Comparison of ENCODE assay signal across 1 cellular context in the genomic region with DNA sequence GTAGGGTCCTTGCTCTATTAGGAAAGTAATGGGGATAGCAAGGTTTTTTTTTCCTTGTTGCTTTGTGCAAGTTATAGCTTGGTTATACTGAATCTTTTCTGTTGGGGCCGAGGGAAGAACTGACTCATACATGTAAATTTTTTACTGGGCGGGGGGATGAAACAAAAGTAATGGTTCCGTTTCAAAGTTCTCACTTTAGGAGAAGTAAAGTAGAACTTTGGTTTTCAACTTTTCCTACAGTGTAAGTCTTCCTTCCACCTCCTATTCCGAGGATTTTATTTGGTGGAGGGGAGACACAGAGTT.
TF ChIP-seq lines count a peak whose summit lies in the region.

No MANE protein-coding gene starts in this region.

TF ChIP-seq in GM12878, 131 proteins besides CTCF, POLR2A, EP300 and RAD21 (continued from another document and continues in another):
- TF ChIP-seq, protein P1, sequence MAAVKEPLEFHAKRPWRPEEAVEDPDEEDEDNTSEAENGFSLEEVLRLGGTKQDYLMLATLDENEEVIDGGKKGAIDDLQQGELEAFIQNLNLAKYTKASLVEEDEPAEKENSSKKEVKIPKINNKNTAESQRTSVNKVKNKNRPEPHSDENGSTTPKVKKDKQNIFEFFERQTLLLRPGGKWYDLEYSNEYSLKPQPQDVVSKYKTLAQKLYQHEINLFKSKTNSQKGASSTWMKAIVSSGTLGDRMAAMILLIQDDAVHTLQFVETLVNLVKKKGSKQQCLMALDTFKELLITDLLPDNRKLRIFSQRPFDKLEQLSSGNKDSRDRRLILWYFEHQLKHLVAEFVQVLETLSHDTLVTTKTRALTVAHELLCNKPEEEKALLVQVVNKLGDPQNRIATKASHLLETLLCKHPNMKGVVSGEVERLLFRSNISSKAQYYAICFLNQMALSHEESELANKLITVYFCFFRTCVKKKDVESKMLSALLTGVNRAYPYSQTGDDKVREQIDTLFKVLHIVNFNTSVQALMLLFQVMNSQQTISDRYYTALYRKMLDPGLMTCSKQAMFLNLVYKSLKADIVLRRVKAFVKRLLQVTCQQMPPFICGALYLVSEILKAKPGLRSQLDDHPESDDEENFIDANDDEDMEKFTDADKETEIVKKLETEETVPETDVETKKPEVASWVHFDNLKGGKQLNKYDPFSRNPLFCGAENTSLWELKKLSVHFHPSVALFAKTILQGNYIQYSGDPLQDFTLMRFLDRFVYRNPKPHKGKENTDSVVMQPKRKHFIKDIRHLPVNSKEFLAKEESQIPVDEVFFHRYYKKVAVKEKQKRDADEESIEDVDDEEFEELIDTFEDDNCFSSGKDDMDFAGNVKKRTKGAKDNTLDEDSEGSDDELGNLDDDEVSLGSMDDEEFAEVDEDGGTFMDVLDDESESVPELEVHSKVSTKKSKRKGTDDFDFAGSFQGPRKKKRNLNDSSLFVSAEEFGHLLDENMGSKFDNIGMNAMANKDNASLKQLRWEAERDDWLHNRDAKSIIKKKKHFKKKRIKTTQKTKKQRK (IDR thresholded peaks at IDR 0.05; ENCODE audit: low read depth, low read length): no peak
- TF ChIP-seq SMAD5 (IDR thresholded peaks at IDR 0.05; ENCODE audit: low read depth) (peak; percentile 31; the same call in 1 of the 2 replicates), ZNF274 (IDR thresholded peaks at IDR 0.05; ENCODE audit: insufficient read depth, insufficient read length) (no peak), TCF3 (IDR thresholded peaks at IDR 0.05; ENCODE audit: borderline replicate concordance, insufficient read depth, low read depth, low read length) (no peak), CREM (IDR thresholded peaks at IDR 0.05; ENCODE audit: low read depth) (no peak), NFIC (IDR thresholded peaks at IDR 0.05; ENCODE audit: low read depth, low read length) (0 out of 2 replicates have a peak, but pooled peaks have one; percentile 33), KLF5 (IDR thresholded peaks at IDR 0.05; ENCODE audit: partially characterized antibody) (no peak), MYC (IDR thresholded peaks at IDR 0.05; ENCODE audit: insufficient read depth, insufficient read length, insufficient replicate concordance, low read length, severe bottlenecking) (no peak), RFX5 (IDR thresholded peaks at IDR 0.05; ENCODE audit: low read depth, low read length) (no peak), NR2F1 (conservative IDR thresholded peaks at IDR 0.05) (no peak), ATF7 (IDR thresholded peaks at IDR 0.05; ENCODE audit: low read depth) (peak; percentile 66), ZNF622 (IDR thresholded peaks at IDR 0.05) (no peak), JUND (IDR thresholded peaks at IDR 0.05; ENCODE audit: low read depth, low read length) (0 out of 2 replicates have a peak, but pooled peaks have one; percentile 57), ZBED1 (IDR thresholded peaks at IDR 0.05; ENCODE audit: borderline replicate concordance) (peak; percentile 61; the same call in 1 of the 2 replicates), CREB1 (IDR thresholded peaks at IDR 0.05; ENCODE audit: low read depth) (peak; percentile 21; the same call in 1 of the 2 replicates), KDM1A (IDR thresholded peaks at IDR 0.05; ENCODE audit: borderline replicate concordance) (no peak), CHD4 (IDR thresholded peaks at IDR 0.05) (no peak), RUNX3 (IDR thresholded peaks at IDR 0.05; ENCODE audit: low read length) (peak; percentile 6; the same call in 1 of the 2 replicates), POLR2AphosphoS2 (IDR thresholded peaks at IDR 0.05; ENCODE audit: low read depth, low read length) (no peak), TBL1XR1 (IDR thresholded peaks at IDR 0.05; ENCODE audit: low read depth, low read length) (no peak), MTA2 (IDR thresholded peaks at IDR 0.05; ENCODE audit: low read depth) (no peak), CBFB (IDR thresholded peaks at IDR 0.05; ENCODE audit: low read depth) (peak; percentile 58; the same call in 1 of the 2 replicates), JUNB (IDR thresholded peaks at IDR 0.05) (peak; percentile 81)
- TF ChIP-seq, protein P2, sequence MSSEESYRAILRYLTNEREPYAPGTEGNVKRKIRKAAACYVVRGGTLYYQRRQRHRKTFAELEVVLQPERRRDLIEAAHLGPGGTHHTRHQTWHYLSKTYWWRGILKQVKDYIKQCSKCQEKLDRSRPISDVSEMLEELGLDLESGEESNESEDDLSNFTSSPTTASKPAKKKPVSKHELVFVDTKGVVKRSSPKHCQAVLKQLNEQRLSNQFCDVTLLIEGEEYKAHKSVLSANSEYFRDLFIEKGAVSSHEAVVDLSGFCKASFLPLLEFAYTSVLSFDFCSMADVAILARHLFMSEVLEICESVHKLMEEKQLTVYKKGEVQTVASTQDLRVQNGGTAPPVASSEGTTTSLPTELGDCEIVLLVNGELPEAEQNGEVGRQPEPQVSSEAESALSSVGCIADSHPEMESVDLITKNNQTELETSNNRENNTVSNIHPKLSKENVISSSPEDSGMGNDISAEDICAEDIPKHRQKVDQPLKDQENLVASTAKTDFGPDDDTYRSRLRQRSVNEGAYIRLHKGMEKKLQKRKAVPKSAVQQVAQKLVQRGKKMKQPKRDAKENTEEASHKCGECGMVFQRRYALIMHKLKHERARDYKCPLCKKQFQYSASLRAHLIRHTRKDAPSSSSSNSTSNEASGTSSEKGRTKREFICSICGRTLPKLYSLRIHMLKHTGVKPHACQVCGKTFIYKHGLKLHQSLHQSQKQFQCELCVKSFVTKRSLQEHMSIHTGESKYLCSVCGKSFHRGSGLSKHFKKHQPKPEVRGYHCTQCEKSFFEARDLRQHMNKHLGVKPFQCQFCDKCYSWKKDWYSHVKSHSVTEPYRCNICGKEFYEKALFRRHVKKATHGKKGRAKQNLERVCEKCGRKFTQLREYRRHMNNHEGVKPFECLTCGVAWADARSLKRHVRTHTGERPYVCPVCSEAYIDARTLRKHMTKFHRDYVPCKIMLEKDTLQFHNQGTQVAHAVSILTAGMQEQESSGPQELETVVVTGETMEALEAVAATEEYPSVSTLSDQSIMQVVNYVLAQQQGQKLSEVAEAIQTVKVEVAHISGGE (CRISPR knock-in tag; IDR thresholded peaks at IDR 0.05): no peak
- TF ChIP-seq, protein P3, sequence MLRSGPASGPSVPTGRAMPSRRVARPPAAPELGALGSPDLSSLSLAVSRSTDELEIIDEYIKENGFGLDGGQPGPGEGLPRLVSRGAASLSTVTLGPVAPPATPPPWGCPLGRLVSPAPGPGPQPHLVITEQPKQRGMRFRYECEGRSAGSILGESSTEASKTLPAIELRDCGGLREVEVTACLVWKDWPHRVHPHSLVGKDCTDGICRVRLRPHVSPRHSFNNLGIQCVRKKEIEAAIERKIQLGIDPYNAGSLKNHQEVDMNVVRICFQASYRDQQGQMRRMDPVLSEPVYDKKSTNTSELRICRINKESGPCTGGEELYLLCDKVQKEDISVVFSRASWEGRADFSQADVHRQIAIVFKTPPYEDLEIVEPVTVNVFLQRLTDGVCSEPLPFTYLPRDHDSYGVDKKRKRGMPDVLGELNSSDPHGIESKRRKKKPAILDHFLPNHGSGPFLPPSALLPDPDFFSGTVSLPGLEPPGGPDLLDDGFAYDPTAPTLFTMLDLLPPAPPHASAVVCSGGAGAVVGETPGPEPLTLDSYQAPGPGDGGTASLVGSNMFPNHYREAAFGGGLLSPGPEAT (IDR thresholded peaks at IDR 0.05; ENCODE audit: low read depth): peak; percentile 57
- TF ChIP-seq, protein P4, sequence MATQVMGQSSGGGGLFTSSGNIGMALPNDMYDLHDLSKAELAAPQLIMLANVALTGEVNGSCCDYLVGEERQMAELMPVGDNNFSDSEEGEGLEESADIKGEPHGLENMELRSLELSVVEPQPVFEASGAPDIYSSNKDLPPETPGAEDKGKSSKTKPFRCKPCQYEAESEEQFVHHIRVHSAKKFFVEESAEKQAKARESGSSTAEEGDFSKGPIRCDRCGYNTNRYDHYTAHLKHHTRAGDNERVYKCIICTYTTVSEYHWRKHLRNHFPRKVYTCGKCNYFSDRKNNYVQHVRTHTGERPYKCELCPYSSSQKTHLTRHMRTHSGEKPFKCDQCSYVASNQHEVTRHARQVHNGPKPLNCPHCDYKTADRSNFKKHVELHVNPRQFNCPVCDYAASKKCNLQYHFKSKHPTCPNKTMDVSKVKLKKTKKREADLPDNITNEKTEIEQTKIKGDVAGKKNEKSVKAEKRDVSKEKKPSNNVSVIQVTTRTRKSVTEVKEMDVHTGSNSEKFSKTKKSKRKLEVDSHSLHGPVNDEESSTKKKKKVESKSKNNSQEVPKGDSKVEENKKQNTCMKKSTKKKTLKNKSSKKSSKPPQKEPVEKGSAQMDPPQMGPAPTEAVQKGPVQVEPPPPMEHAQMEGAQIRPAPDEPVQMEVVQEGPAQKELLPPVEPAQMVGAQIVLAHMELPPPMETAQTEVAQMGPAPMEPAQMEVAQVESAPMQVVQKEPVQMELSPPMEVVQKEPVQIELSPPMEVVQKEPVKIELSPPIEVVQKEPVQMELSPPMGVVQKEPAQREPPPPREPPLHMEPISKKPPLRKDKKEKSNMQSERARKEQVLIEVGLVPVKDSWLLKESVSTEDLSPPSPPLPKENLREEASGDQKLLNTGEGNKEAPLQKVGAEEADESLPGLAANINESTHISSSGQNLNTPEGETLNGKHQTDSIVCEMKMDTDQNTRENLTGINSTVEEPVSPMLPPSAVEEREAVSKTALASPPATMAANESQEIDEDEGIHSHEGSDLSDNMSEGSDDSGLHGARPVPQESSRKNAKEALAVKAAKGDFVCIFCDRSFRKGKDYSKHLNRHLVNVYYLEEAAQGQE (IDR thresholded peaks at IDR 0.05; ENCODE audit: low read depth, low read length): no peak
- TF ChIP-seq, protein P5, sequence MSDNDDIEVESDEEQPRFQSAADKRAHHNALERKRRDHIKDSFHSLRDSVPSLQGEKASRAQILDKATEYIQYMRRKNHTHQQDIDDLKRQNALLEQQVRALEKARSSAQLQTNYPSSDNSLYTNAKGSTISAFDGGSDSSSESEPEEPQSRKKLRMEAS (IDR thresholded peaks at IDR 0.05; ENCODE audit: low read depth, low read length): no peak
- TF ChIP-seq, protein P6, sequence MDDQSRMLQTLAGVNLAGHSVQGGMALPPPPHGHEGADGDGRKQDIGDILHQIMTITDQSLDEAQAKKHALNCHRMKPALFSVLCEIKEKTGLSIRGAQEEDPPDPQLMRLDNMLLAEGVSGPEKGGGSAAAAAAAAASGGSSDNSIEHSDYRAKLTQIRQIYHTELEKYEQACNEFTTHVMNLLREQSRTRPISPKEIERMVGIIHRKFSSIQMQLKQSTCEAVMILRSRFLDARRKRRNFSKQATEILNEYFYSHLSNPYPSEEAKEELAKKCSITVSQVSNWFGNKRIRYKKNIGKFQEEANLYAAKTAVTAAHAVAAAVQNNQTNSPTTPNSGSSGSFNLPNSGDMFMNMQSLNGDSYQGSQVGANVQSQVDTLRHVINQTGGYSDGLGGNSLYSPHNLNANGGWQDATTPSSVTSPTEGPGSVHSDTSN (IDR thresholded peaks at IDR 0.05; ENCODE audit: insufficient replicate concordance, low read depth, low read length): no peak
- TF ChIP-seq, protein P7, sequence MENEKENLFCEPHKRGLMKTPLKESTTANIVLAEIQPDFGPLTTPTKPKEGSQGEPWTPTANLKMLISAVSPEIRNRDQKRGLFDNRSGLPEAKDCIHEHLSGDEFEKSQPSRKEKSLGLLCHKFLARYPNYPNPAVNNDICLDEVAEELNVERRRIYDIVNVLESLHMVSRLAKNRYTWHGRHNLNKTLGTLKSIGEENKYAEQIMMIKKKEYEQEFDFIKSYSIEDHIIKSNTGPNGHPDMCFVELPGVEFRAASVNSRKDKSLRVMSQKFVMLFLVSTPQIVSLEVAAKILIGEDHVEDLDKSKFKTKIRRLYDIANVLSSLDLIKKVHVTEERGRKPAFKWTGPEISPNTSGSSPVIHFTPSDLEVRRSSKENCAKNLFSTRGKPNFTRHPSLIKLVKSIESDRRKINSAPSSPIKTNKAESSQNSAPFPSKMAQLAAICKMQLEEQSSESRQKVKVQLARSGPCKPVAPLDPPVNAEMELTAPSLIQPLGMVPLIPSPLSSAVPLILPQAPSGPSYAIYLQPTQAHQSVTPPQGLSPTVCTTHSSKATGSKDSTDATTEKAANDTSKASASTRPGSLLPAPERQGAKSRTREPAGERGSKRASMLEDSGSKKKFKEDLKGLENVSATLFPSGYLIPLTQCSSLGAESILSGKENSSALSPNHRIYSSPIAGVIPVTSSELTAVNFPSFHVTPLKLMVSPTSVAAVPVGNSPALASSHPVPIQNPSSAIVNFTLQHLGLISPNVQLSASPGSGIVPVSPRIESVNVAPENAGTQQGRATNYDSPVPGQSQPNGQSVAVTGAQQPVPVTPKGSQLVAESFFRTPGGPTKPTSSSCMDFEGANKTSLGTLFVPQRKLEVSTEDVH (IDR thresholded peaks at IDR 0.05; ENCODE audit: low read depth, partially characterized antibody): no peak
- TF ChIP-seq, protein P8, sequence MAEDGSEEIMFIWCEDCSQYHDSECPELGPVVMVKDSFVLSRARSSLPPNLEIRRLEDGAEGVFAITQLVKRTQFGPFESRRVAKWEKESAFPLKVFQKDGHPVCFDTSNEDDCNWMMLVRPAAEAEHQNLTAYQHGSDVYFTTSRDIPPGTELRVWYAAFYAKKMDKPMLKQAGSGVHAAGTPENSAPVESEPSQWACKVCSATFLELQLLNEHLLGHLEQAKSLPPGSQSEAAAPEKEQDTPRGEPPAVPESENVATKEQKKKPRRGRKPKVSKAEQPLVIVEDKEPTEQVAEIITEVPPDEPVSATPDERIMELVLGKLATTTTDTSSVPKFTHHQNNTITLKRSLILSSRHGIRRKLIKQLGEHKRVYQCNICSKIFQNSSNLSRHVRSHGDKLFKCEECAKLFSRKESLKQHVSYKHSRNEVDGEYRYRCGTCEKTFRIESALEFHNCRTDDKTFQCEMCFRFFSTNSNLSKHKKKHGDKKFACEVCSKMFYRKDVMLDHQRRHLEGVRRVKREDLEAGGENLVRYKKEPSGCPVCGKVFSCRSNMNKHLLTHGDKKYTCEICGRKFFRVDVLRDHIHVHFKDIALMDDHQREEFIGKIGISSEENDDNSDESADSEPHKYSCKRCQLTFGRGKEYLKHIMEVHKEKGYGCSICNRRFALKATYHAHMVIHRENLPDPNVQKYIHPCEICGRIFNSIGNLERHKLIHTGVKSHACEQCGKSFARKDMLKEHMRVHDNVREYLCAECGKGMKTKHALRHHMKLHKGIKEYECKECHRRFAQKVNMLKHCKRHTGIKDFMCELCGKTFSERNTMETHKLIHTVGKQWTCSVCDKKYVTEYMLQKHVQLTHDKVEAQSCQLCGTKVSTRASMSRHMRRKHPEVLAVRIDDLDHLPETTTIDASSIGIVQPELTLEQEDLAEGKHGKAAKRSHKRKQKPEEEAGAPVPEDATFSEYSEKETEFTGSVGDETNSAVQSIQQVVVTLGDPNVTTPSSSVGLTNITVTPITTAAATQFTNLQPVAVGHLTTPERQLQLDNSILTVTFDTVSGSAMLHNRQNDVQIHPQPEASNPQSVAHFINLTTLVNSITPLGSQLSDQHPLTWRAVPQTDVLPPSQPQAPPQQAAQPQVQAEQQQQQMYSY (CRISPR knock-in tag; IDR thresholded peaks at IDR 0.05): no peak
- TF ChIP-seq, protein P9, sequence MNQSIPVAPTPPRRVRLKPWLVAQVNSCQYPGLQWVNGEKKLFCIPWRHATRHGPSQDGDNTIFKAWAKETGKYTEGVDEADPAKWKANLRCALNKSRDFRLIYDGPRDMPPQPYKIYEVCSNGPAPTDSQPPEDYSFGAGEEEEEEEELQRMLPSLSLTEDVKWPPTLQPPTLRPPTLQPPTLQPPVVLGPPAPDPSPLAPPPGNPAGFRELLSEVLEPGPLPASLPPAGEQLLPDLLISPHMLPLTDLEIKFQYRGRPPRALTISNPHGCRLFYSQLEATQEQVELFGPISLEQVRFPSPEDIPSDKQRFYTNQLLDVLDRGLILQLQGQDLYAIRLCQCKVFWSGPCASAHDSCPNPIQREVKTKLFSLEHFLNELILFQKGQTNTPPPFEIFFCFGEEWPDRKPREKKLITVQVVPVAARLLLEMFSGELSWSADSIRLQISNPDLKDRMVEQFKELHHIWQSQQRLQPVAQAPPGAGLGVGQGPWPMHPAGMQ (IDR thresholded peaks at IDR 0.05; ENCODE audit: borderline replicate concordance): no peak
